12 cellular contexts compared by ENCODE assay signal in the genomic region with DNA sequence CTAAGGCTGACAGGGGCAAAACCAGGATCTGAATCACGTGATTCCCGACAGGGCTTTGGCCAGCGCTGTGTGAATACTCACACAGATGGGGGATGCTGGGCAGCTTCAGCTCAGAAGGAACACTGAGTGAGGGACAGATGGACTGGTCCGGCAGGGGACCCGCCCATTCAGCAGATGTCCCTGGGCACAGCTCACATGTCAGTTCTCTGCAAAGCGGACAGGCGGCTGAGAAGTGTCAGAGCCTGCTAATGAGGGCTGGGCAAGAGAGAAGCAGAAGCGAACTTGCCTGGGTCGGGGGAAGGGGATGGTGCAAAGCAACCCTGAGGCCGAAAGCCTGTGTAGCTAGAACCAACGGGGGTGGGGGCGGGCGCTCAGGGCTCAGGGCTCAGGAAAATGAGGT. TPM values are rescaled to one million over a fixed set of nuclear protein-coding genes. Genes with fewer than 3 reads are reported as not detected.
DNase-seq lines count a peak whose midpoint lies in the region; ATAC-seq, FAIRE-seq and TF ChIP-seq lines count a peak whose summit lies in the region.
"Had no signal": no experiment of that assay in that cellular context is flagged by ENCODE, and none has a peak within 500 bp of the region (broad histone marks: within the 10 kb centered on the region; RNA-seq: fewer than 3 reads in every experiment).

No MANE protein-coding gene starts in this region.

- POLR2A ChIA-PET in SK-N-SH (lab: Yijun Ruan, JAX) (interaction anchor here (1.4 kb wide), 1 partner anchor 9 kb away, joined by 7 read pairs; no protein-coding TSS in a partner anchor), H1 (lab: Charles Lee; ENCODE audit: partially characterized antibody) (interaction anchor here (0.6 to 25.6 kb wide), 10 partner anchors 7 to 89 kb away, joined by 3 to 403 read pairs (median 5); a partner anchor contains a TSS)

- H3K14ac ChIP-seq in H1 (ENCODE audit: insufficient read length), result no peak overlapping the region

- ATAC-seq in SK-N-SH treated with all-trans-retinoic acid at 6 μM for 48 hours (no peak), HG03045 (IDR thresholded peaks at IDR 0.05; ENCODE audit: unreplicated experiment) (no peak)
- ATAC-seq: A549, left cardiac atrium had no signal

- no peak overlapping the region for H4K5ac ChIP-seq in H1 (ENCODE audit: insufficient read length, low read depth, low read length)

- H3K27ac ChIP-seq in SK-N-SH (ENCODE audit: low read depth in 2 of 2, low read length in 1 of 2) (no peak overlapping the region), H1 (ENCODE audit: low read depth, low read length) (no peak overlapping the region), right atrium auricular region (no peak overlapping the region)
- H3K27ac ChIP-seq: neutrophil had no signal

- H3K27me3 Mint-ChIP-seq in progenitor cell of endocrine pancreas, result no peaks in the 10 kb centered on the region

- H2BK5ac ChIP-seq in H1 (ENCODE audit: low read depth, low read length), result no peak overlapping the region

- H3K27me3 ChIP-seq in SK-N-SH (ENCODE audit: insufficient read depth) (no peaks in the 10 kb centered on the region), H1 (replicated peaks in 1 of 4; ENCODE audit: control insufficient read depth in 3 of 4, extremely low read depth in 1 of 4, insufficient read depth in 3 of 4, low read length in 3 of 4) (no peaks in the 10 kb centered on the region), right atrium auricular region (no peaks in the 10 kb centered on the region)
- H3K27me3 ChIP-seq: neutrophil had no signal

- no peaks in the 10 kb centered on the region for H3K9me2 ChIP-seq in SK-N-SH

- TF ChIP-seq RAD21 in SK-N-SH (IDR thresholded peaks at IDR 0.05; ENCODE audit: low read length) (no peak), H1 (IDR thresholded peaks at IDR 0.05 in 1 of 2, conservative IDR thresholded peaks at IDR 0.05 in 1 of 2; ENCODE audit: low read depth in 2 of 2, low read length in 2 of 2) (no peak)

- peaks cover 13% of the 10 kb centered on the region for H3K4me1 Mint-ChIP-seq in progenitor cell of endocrine pancreas (ENCODE audit: low read depth)

- H3K56ac ChIP-seq in H1 (replicated peaks; ENCODE audit: insufficient read length, low read depth, low read length), result no peak overlapping the region

- peaks cover 1% of the 10 kb centered on the region for H3K36me3 Mint-ChIP-seq in progenitor cell of endocrine pancreas (ENCODE audit: insufficient read depth)

- no peak for TF ChIP-seq POLR2A in H1 (IDR thresholded peaks at IDR 0.05; ENCODE audit: control extremely low read depth in 1 of 2, low read depth in 2 of 2, low read length in 2 of 2)

- peaks cover 7% of the 10 kb centered on the region for H3K23me2 ChIP-seq in H1 (ENCODE audit: low read depth, low read length)

- WGBS in SK-N-SH (ENCODE audit: low lambda C conversion rate), result 84% methylated on average over 8 of the region's 13 CpGs
- 86% methylated on average over 13 of the region's 13 CpGs; no CpG with 5 or more reads in 1 of the 2 experiments for WGBS in H1 (ENCODE audit: extremely low coverage in 1 of 2, insufficient coverage in 1 of 2, insufficient read length in 1 of 2, insufficient replicate concordance in 2 of 2, low coverage in 1 of 2, low lambda C conversion rate in 2 of 2, missing lambda C conversion rate in 1 of 2), 2 experiments

- H3K36me3 ChIP-seq in SK-N-SH (replicated peaks in 1 of 2; ENCODE audit: control insufficient read depth in 1 of 2, insufficient read depth in 2 of 2, low read length in 1 of 2), result no peaks in the 10 kb centered on the region
- peaks cover 0 to 8% (median under 1%) of the 10 kb centered on the region in 4 experiments; a peak in 2 of 8 replicates for H3K36me3 ChIP-seq in H1 (ENCODE audit: control insufficient read depth in 2 of 4, insufficient read depth in 4 of 4, low read length in 3 of 4)
- H3K36me3 ChIP-seq in right atrium auricular region, result no peaks in the 10 kb centered on the region

- H2AFZ ChIP-seq in SK-N-SH (ENCODE audit: low read depth) (no peak overlapping the region), H1 (ENCODE audit: low read length) (no peak overlapping the region)

- peaks cover 7% of the 10 kb centered on the region; the same call in 1 of the 2 replicates for H3K79me1 ChIP-seq in H1 (ENCODE audit: low read depth, low read length)

- H2AK5ac ChIP-seq in H1 (ENCODE audit: low read depth, low read length), result 0 out of 2 replicates have a peak overlapping the region, but pooled peaks have one; percentile 28

- no peak overlapping the region for H3K4me2 ChIP-seq in SK-N-SH
- no peak overlapping the region for H3K4me2 ChIP-seq in H1 (ENCODE audit: insufficient read depth in 1 of 2, low read depth in 2 of 2, low read length in 2 of 2)
- H3K4me2 ChIP-seq: A549 had no signal

- DNase-seq in SK-N-SH, result peak; percentile 47
- peak; percentile 56 for DNase-seq in NCI-H2227 (lab: John Stamatoyannopoulos, UW; ENCODE audit: unreplicated experiment)
- no peak for DNase-seq in H1 (ENCODE audit: low read depth in 1 of 2, low spot score in 2 of 2)
- DNase-seq in progenitor cell of endocrine pancreas (ENCODE audit: low spot score, unreplicated experiment), result no peak
- DNase-seq in right atrium auricular region (ENCODE audit: low spot score), result no peak
- DNase-seq in NCI-H1436 treated with DMSO at 0.1 percent for 48 hours (lab: John Stamatoyannopoulos, UW), result no peak
- DNase-seq: activated CD4-positive, alpha-beta T cell treated with anti-CD3 and anti-CD28 coated beads for 48 hours; left cardiac atrium had no signal

- CTCF ChIA-PET in SK-N-SH (lab: Yijun Ruan, JAX), result interaction anchor here (0.7 to 1.4 kb wide), 6 partner anchors 10 to 98 kb away, joined by 3 to 5 read pairs (median 3); no protein-coding TSS in a partner anchor
- CTCF ChIA-PET in H1 (lab: Charles Lee; ENCODE audit: partially characterized antibody), result interaction anchor here (0.6 to 16.7 kb wide), 10 partner anchors 10 to 365 kb away, joined by 3 to 300 read pairs (median 4); no protein-coding TSS in a partner anchor

- no peak overlapping the region for H3K18ac ChIP-seq in H1 (ENCODE audit: extremely low read depth, low read length)

- H3K4me1 ChIP-seq in SK-N-SH (ENCODE audit: control insufficient read depth in 1 of 2, insufficient read depth in 2 of 2, low read depth in 1 of 2, low read length in 1 of 2) (peaks cover 6 to 16% of the 10 kb centered on the region in 2 experiments; a peak in 3 of 4 replicates), H1 (replicated peaks in 1 of 4; ENCODE audit: control insufficient read depth in 3 of 4, insufficient read depth in 4 of 4, low read length in 3 of 4) (peaks cover 0 to 13% (median 10%) of the 10 kb centered on the region in 4 experiments; a peak in 6 of 7 replicates), right atrium auricular region (peaks cover 0 to 26% of the 10 kb centered on the region in 2 donors)

- no peak overlapping the region for H3K4ac ChIP-seq in H1 (replicated peaks; ENCODE audit: insufficient read length, low read depth, low read length)

- no peak overlapping the region for H2BK15ac ChIP-seq in H1 (ENCODE audit: low read length)

- H3K9me3 Mint-ChIP-seq in progenitor cell of endocrine pancreas (ENCODE audit: low read depth), result no peaks in the 10 kb centered on the region

- no peak for FAIRE-seq in H1 (lab: Jason Lieb, UNC)
- FAIRE-seq: A549 had no signal

- TF ChIP-seq EP300 in SK-N-SH (IDR thresholded peaks at IDR 0.05; ENCODE audit: borderline replicate concordance in 1 of 2, low read depth in 1 of 2, low read length in 1 of 2), result no peak
- no peak for TF ChIP-seq EP300 in H1 (IDR thresholded peaks at IDR 0.05; ENCODE audit: borderline replicate concordance in 1 of 2, low read depth in 2 of 2, low read length in 2 of 2)

- H4K20me1 ChIP-seq in SK-N-SH (ENCODE audit: insufficient read depth), result no peaks in the 10 kb centered on the region
- H4K20me1 ChIP-seq in H1 (replicated peaks in 1 of 2; ENCODE audit: control insufficient read depth in 1 of 2, insufficient read depth in 2 of 2, low read length in 2 of 2), result peaks cover 0 to 4% of the 10 kb centered on the region in 2 experiments

- peak overlapping the region; percentile 73 for H3K27ac Mint-ChIP-seq in progenitor cell of endocrine pancreas

- no peak overlapping the region for H4K8ac ChIP-seq in H1 (ENCODE audit: extremely low read depth, insufficient read depth, low read length)

- H3K4me3 ChIP-seq in SK-N-SH (ENCODE audit: low read depth in 2 of 2, low read length in 1 of 2) (no peak overlapping the region), H1 (ENCODE audit: extremely low read depth in 1 of 4, insufficient read depth in 2 of 4, low read depth in 3 of 4, low read length in 4 of 4) (no peak overlapping the region), right atrium auricular region (no peak overlapping the region)
- H3K4me3 ChIP-seq: A549 had no signal

- TF ChIP-seq CTCF in SK-N-SH (IDR thresholded peaks at IDR 0.05), result no peak
- TF ChIP-seq CTCF in H1 (IDR thresholded peaks at IDR 0.05; ENCODE audit: control extremely low read depth in 1 of 3, insufficient read depth in 1 of 3, low read depth in 1 of 3, low read length in 3 of 3), result no peak
- no peak for TF ChIP-seq CTCF in progenitor cell of endocrine pancreas (IDR thresholded peaks at IDR 0.05; ENCODE audit: unreplicated experiment)
- no peak for TF ChIP-seq CTCF in right atrium auricular region (IDR thresholded peaks at IDR 0.05)

- no peak overlapping the region for H2BK20ac ChIP-seq in H1 (ENCODE audit: low read length)

- peaks cover 10% of the 10 kb centered on the region for H3F3A ChIP-seq in SK-N-SH (replicated peaks; ENCODE audit: insufficient read depth)

- no peak overlapping the region for H3K23ac ChIP-seq in H1 (ENCODE audit: insufficient read length)

- H2BK12ac ChIP-seq in H1 (ENCODE audit: low read depth, low read length), result no peak overlapping the region

- H3K9ac ChIP-seq in SK-N-SH (no peak overlapping the region), H1 (replicated peaks in 1 of 4; ENCODE audit: extremely low read depth in 1 of 4, low read depth in 3 of 4, low read length in 3 of 4) (no peak overlapping the region)

- H3K4me3 Mint-ChIP-seq in progenitor cell of endocrine pancreas (ENCODE audit: low read depth), result no peak overlapping the region

- no peak overlapping the region for H2BK120ac ChIP-seq in H1 (replicated peaks; ENCODE audit: low read depth, low read length)

- no peak overlapping the region for H4K91ac ChIP-seq in H1 (replicated peaks; ENCODE audit: insufficient read length, low read length)

- H3K79me2 ChIP-seq in SK-N-SH (ENCODE audit: insufficient read depth), result no peaks in the 10 kb centered on the region
- peaks cover 0 to 6% of the 10 kb centered on the region in 2 experiments; a peak in 1 of 4 replicates for H3K79me2 ChIP-seq in H1 (ENCODE audit: control insufficient read depth in 1 of 2, insufficient read depth in 2 of 2, low read length in 2 of 2)

- H3K9me3 ChIP-seq in SK-N-SH, result no peaks in the 10 kb centered on the region
- no peaks in the 10 kb centered on the region for H3K9me3 ChIP-seq in H1 (ENCODE audit: insufficient read depth in 2 of 2, low read depth in 1 of 2, low read length in 1 of 2)
- no peaks in the 10 kb centered on the region for H3K9me3 ChIP-seq in right atrium auricular region
- H3K9me3 ChIP-seq: A549, neutrophil had no signal

RNA-seq across cellular contexts. Expression of a gene that starts 11.9 kb away (rescaled TPM):
- polyA plus RNA-seq in SK-N-SH (2012; rRNA removed) (3.3 and 6.5 TPM in 2 replicates), H1 (2011; rRNA removed) (4.3 and 7.6 TPM in 2 replicates)
- polyA plus RNA-seq in SK-N-SH (2012; cell fraction: cytosol; rRNA removed), result 3.5 and 5.8 TPM in 2 replicates
- polyA plus RNA-seq in SK-N-SH (2012; cell fraction: nucleus; rRNA removed), result 18.3 and 22.6 TPM in 2 replicates
- 17.4 and 18.6 TPM in 2 replicates for total RNA-seq in H1 (2021; fragmentation: NEBNext Ultra II Directional; extraction: Animal tissue kit (Norgen Biotek cat#: 25700))
- 2.7 TPM for polyA plus RNA-seq in H1 (2011; cell fraction: cytosol; rRNA removed)
- polyA plus RNA-seq in H1 (2011; cell fraction: nucleus; rRNA removed), result 8.4 TPM
- 8.3 to 13.8 TPM (median 12.3 TPM) in 4 replicates for polyA plus RNA-seq in H1 (2012, experiment 1 of 2)
- polyA plus RNA-seq in H1 (2012, experiment 2 of 2), result 11.8 TPM
- 9.4 TPM for polyA plus RNA-seq in H1 (2013, experiment 1 of 2)
- 9.5 TPM for polyA plus RNA-seq in H1 (2013, experiment 2 of 2)
- 2.0 and 3.2 TPM in 2 replicates for polyA minus RNA-seq in H1 (2011; rRNA and poly(A)+ RNA removed)
- 7.0 TPM for polyA minus RNA-seq in H1 (2011; cell fraction: cytosol; rRNA and poly(A)+ RNA removed)
- polyA minus RNA-seq in H1 (2011; cell fraction: nucleus; rRNA and poly(A)+ RNA removed), result 5.7 TPM
- total RNA-seq in progenitor cell of endocrine pancreas (22.2 and 23.2 TPM in 2 replicates), right atrium auricular region (10 to 100 TPM; 10.3 to 16.0 TPM)

RNA-seq across cellular contexts. Expression of a gene that starts 31.1 kb away (rescaled TPM):
- 8.8 and 13.1 TPM in 2 replicates for polyA plus RNA-seq in SK-N-SH (2012; rRNA removed)
- 5.4 and 7.4 TPM in 2 replicates for polyA plus RNA-seq in SK-N-SH (2012; cell fraction: cytosol; rRNA removed)
- 13.6 and 21.0 TPM in 2 replicates for polyA plus RNA-seq in SK-N-SH (2012; cell fraction: nucleus; rRNA removed)
- 41.0 and 41.6 TPM in 2 replicates for total RNA-seq in H1 (2021; fragmentation: NEBNext Ultra II Directional; extraction: Animal tissue kit (Norgen Biotek cat#: 25700))
- polyA plus RNA-seq in H1 (2011; rRNA removed), result 16.1 and 21.3 TPM in 2 replicates
- 20.1 TPM for polyA plus RNA-seq in H1 (2011; cell fraction: cytosol; rRNA removed)
- 40.5 TPM for polyA plus RNA-seq in H1 (2011; cell fraction: nucleus; rRNA removed)
- 20.6 to 34.7 TPM (median 28.3 TPM) in 4 replicates for polyA plus RNA-seq in H1 (2012, experiment 1 of 2)
- polyA plus RNA-seq in H1 (2012, experiment 2 of 2), result 17.6 TPM
- 18.0 TPM for polyA plus RNA-seq in H1 (2013, experiment 1 of 2)
- 18.0 TPM for polyA plus RNA-seq in H1 (2013, experiment 2 of 2)
- 29.6 and 44.4 TPM in 2 replicates for polyA minus RNA-seq in H1 (2011; rRNA and poly(A)+ RNA removed)
- 36.2 TPM for polyA minus RNA-seq in H1 (2011; cell fraction: cytosol; rRNA and poly(A)+ RNA removed)
- 30.1 TPM for polyA minus RNA-seq in H1 (2011; cell fraction: nucleus; rRNA and poly(A)+ RNA removed)
- total RNA-seq in progenitor cell of endocrine pancreas, result 22.9 and 29.0 TPM in 2 replicates
- 1 to 10 TPM; 2.0 to 2.9 TPM for total RNA-seq in right atrium auricular region

RNA-seq across cellular contexts. Expression of a gene that starts 47.1 kb away (rescaled TPM):
- 96.3 and 96.4 TPM in 2 replicates for polyA plus RNA-seq in SK-N-SH (2012; rRNA removed)
- polyA plus RNA-seq in SK-N-SH (2012; cell fraction: cytosol; rRNA removed), result 52.4 and 75.8 TPM in 2 replicates
- polyA plus RNA-seq in SK-N-SH (2012; cell fraction: nucleus; rRNA removed), result 95.5 and 121 TPM in 2 replicates
- total RNA-seq in H1 (2021; fragmentation: NEBNext Ultra II Directional; extraction: Animal tissue kit (Norgen Biotek cat#: 25700)), result 78.3 and 84.4 TPM in 2 replicates
- 198 and 228 TPM in 2 replicates for polyA plus RNA-seq in H1 (2011; rRNA removed)
- polyA plus RNA-seq in H1 (2011; cell fraction: cytosol; rRNA removed), result 154 TPM
- polyA plus RNA-seq in H1 (2011; cell fraction: nucleus; rRNA removed), result 131 TPM
- 57.3 to 96.0 TPM (median 90.9 TPM) in 4 replicates for polyA plus RNA-seq in H1 (2012, experiment 1 of 2)
- polyA plus RNA-seq in H1 (2012, experiment 2 of 2), result 222 TPM
- polyA plus RNA-seq in H1 (2013, experiment 1 of 2), result 161 TPM
- polyA plus RNA-seq in H1 (2013, experiment 2 of 2), result 151 TPM
- 12.3 and 15.6 TPM in 2 replicates for polyA minus RNA-seq in H1 (2011; rRNA and poly(A)+ RNA removed)
- polyA minus RNA-seq in H1 (2011; cell fraction: cytosol; rRNA and poly(A)+ RNA removed), result 31.5 TPM
- polyA minus RNA-seq in H1 (2011; cell fraction: nucleus; rRNA and poly(A)+ RNA removed), result 32.7 TPM
- total RNA-seq in progenitor cell of endocrine pancreas, result 33.5 and 36.7 TPM in 2 replicates
- 10 to 100 TPM; 54.6 to 85.7 TPM for total RNA-seq in right atrium auricular region

Comparison
In these comparisons a context has a peak if more than half of its experiments do, and no peak if none do; other contexts are left out.
1. DNase-seq: peak in SK-N-SH (single experiment) and NCI-H2227 (single experiment); none in H1 (0 of 2), progenitor cell of endocrine pancreas (single experiment), right atrium auricular region (single experiment) and NCI-H1436 treated with DMSO at 0.1 percent for 48 hours (single experiment).